In genomic region chr5:813575-813974, GRCh38 we compare ENCODE assay signal across 4 cellular contexts. TPM values are rescaled to one million over a fixed set of nuclear protein-coding genes. Genes with fewer than 3 reads are reported as not detected.
"Had no signal": no experiment of that assay in that cellular context is flagged by ENCODE, and none has a peak within 500 bp of the region (broad histone marks: within the 10 kb centered on the region; RNA-seq: fewer than 3 reads in every experiment).

No MANE protein-coding gene starts in this region.

RNA-seq across cellular contexts. Expression of gene ZDHHC11B, which starts 29.0 kb away (rescaled TPM):
- total RNA-seq: myocyte, osteoblast, renal cortical epithelial cell, smooth muscle cell had no signal
